13 cellular contexts compared by ENCODE assay signal in genomic region chr11:19995131-19995530, GRCh38.
A peak's percentile ranks its signal among the peaks of the same experiment; 100 is the strongest.
DNase-seq lines count a peak whose midpoint lies in the region; ATAC-seq and TF ChIP-seq lines count a peak whose summit lies in the region.
"Had no signal": no experiment of that assay in that cellular context is flagged by ENCODE, and none has a peak within 500 bp of the region (broad histone marks: within the 10 kb centered on the region; RNA-seq: fewer than 3 reads in every experiment).

No MANE protein-coding gene starts in this region.

- H3K27me3 Mint-ChIP-seq in nephron (ENCODE audit: low read depth): peaks cover 3% of the 10 kb centered on the region

- peaks cover 39% of the 10 kb centered on the region for H3K4me1 Mint-ChIP-seq in nephron

- ATAC-seq in HG03378 (IDR thresholded peaks at IDR 0.05; ENCODE audit: unreplicated experiment): no peak

- no peak for TF ChIP-seq CTCF in fibroblast of pulmonary artery (IDR thresholded peaks at IDR 0.05; ENCODE audit: low read length, missing control alignments)
- no peak for TF ChIP-seq CTCF in nephron (IDR thresholded peaks at IDR 0.05; ENCODE audit: unreplicated experiment in 3 of 3)

- peak overlapping the region in 2 of 3 experiments; percentile 30 to 56 for H3K27ac Mint-ChIP-seq in nephron

- no peak overlapping the region for H3K4me3 Mint-ChIP-seq in nephron

- H3K36me3 Mint-ChIP-seq in nephron (ENCODE audit: low read depth): no peaks in the 10 kb centered on the region

- no peak overlapping the region for H3K4me3 ChIP-seq in fibroblast of pulmonary artery (replicated peaks; ENCODE audit: low read depth, low read length)

- no peaks in the 10 kb centered on the region for H3K9me3 Mint-ChIP-seq in nephron

- DNase-seq in DMS79 treated with DMSO at 0.1 percent for 48 hours (lab: John Stamatoyannopoulos, UW) (peak; percentile 53), RPMI7951 (ENCODE audit: low read depth) (peak; percentile 79), fibroblast of pulmonary artery (ENCODE audit: low read depth) (peak; percentile 81), NOMO-1 treated with DMSO at 0.1 percent for 48 hours (lab: John Stamatoyannopoulos, UW; ENCODE audit: unreplicated experiment) (no peak), cerebellar nuclear complex (lab: John Stamatoyannopoulos, UW) (no peak)
- no peak for DNase-seq in activated CD4-positive, alpha-beta T cell treated with anti-CD3 and anti-CD28 coated beads for 48 hours
- DNase-seq: activated CD8-positive, alpha-beta memory T cell treated with anti-CD3 and anti-CD28 coated beads for 24 hours; cortex of kidney; Karpas-422; stimulated activated CD4-positive, alpha-beta T cell treated with anti-CD3 and anti-CD28 coated beads, Interleukin-15, amount 100 ng/mL, for 24 hours; substantia nigra had no signal

Comparison
In these comparisons a context has a peak if more than half of its experiments do, and no peak if none do; other contexts are left out.
1. DNase-seq: peak in DMS79 treated with DMSO at 0.1 percent for 48 hours (single experiment), RPMI7951 (single experiment) and fibroblast of pulmonary artery (single experiment); none in activated CD4-positive, alpha-beta T cell treated with anti-CD3 and anti-CD28 coated beads for 48 hours (single experiment), NOMO-1 treated with DMSO at 0.1 percent for 48 hours (single experiment) and cerebellar nuclear complex (0 of 2).